8 cellular contexts compared by ENCODE assay signal in the genomic region with DNA sequence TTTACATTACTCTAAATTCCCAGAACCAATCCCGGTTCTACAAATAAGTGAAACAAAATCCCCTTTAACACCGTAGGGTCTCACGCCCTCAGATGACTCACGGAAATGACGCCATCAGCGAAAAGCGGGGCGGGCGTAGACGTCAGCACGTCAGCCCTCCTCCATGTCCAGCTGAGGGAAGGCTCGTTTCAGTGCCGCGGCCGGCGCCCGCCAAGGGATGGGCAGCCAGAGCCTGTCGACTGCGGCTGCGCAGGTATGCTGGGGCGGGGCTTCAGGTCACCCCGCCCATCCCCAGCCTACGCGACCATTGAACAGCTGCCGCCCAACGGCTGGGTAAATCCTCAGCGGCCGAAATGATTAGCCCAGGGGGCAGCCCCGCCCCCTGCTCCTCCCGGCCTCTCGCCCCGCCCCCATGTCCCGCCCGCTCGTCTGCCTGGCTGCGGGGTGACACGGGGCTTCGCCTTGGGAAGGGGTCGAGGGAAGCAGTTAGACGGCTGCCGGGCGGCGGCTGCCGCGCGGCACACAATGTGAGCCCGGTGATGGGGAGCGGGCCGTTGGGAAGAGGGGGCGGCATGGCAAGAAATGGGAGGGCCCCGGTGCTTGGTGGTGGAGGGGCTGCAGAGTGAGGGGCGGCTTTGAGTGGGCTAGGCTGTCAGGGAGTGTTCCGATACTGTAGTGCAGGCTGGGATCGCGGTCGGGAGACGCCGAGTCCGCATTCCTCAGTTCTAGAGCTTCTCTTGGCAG. TPM values are rescaled to one million over a fixed set of nuclear protein-coding genes. Genes with fewer than 3 reads are reported as not detected.
DNase-seq lines count a peak whose midpoint lies in the region; ATAC-seq and TF ChIP-seq lines count a peak whose summit lies in the region.

Gene NBEAL1 (plus strand): TSS at position 420 of the 744 bp plus-strand sequence. CDS start 1,510 bp downstream, outside the sequence.

- no peaks in the 10 kb centered on the region for H3K27me3 Mint-ChIP-seq in T-helper 17 cell

- intact Hi-C loops in left ventricle myocardium superior (cut with micrococcal nuclease) (no loop called here), prostate gland (cut with DNase I) (loop anchor here (10.0 kb wide), 1 partner anchor 100 kb away; the partner anchor contains the start of genes CARF and WDR12)

- ATAC-seq in HG02885 (IDR thresholded peaks at IDR 0.05; ENCODE audit: poor library complexity, unreplicated experiment) = peak; percentile 97
- ATAC-seq in T-helper 17 cell = peak; percentile 92
- ATAC-seq in left ventricle myocardium superior = peak; percentile 98

- H3K4me3 ChIP-seq in prostate gland = peak within 1 kb of the TSS; percentile 90 to 91
- peak within 1 kb of the TSS; percentile 78 for H3K4me3 ChIP-seq in urinary bladder (ENCODE audit: low read depth, low read length)

- H3K9me3 ChIP-seq in T-helper 17 cell (ENCODE audit: control insufficient read depth, low read length, poor library complexity, severe bottlenecking) (no peaks in the 10 kb centered on the region), prostate gland (no peaks in the 10 kb centered on the region)

- TF ChIP-seq CTCF in prostate gland (IDR thresholded peaks at IDR 0.05) = no peak

- peak; percentile 94 for DNase-seq in NCI-H1694 treated with DMSO at 0.1 percent for 48 hours (lab: John Stamatoyannopoulos, UW)
- peak; percentile 95 to 96 (median 95) for DNase-seq in T-helper 17 cell
- peak; percentile 68 to 99 (median 97) for DNase-seq in anterior cingulate cortex (lab: John Stamatoyannopoulos, UW)
- peak; percentile 99 for DNase-seq in left ventricle myocardium superior
- peak; percentile 98 for DNase-seq in prostate gland (ENCODE audit: low spot score)

- H3K27ac ChIP-seq in prostate gland (peak within 1 kb of the TSS; percentile 93 to 94), urinary bladder (ENCODE audit: low read depth) (peak within 1 kb of the TSS; percentile 98)

- H3K36me3 ChIP-seq in prostate gland = no peaks in the 10 kb centered on the region
- no peaks in the 10 kb centered on the region for H3K36me3 ChIP-seq in urinary bladder (ENCODE audit: insufficient read depth)

- peaks cover 28% of the 10 kb centered on the region for H3K4me1 Mint-ChIP-seq in T-helper 17 cell

- WGBS in prostate gland = under 1% methylated on average over 59 of the region's 59 CpGs
- under 1% methylated on average over 59 of the region's 59 CpGs for WGBS in urinary bladder

- H3K27me3 ChIP-seq in prostate gland (replicated peaks; ENCODE audit: insufficient read depth) = no peaks in the 10 kb centered on the region

- peaks cover 4% of the 10 kb centered on the region for H3K36me3 Mint-ChIP-seq in T-helper 17 cell (ENCODE audit: low read depth)

- peak within 1 kb of the TSS; percentile 95 for H3K4me3 Mint-ChIP-seq in T-helper 17 cell

- H3K4me1 ChIP-seq in prostate gland (replicated peaks) (no peaks in the 10 kb centered on the region), urinary bladder (ENCODE audit: insufficient read depth) (no peaks in the 10 kb centered on the region)

- TF ChIP-seq POLR2A in GM15510 (IDR thresholded peaks at IDR 0.05; ENCODE audit: borderline replicate concordance, extremely low read depth, insufficient read length) = peak; percentile 48
- peak; percentile 86 for TF ChIP-seq POLR2A in prostate gland (IDR thresholded peaks at IDR 0.05)

- H3K27ac Mint-ChIP-seq in T-helper 17 cell = peak within 1 kb of the TSS; percentile 97

RNA-seq across cellular contexts. Expression of gene NBEAL1, which starts in this region (rescaled TPM):
- 10 to 100 TPM in 1 of 2 donors, 1 to 10 TPM in 1; 7.7 to 11.5 TPM for total RNA-seq in T-helper 17 cell
- total RNA-seq in left ventricle myocardium superior = 16.4 TPM
- total RNA-seq in prostate gland = 10 to 100 TPM; 21.2 to 47.1 TPM
- total RNA-seq in urinary bladder = 122 TPM
- polyA plus RNA-seq in urinary bladder = 14.2 TPM

Comparison
In these comparisons a context has a peak if more than half of its experiments do, and no peak if none do; other contexts are left out.
1. Peak in every context shown above with its lines: DNase-seq, ATAC-seq, H3K4me3 ChIP-seq and H3K27ac ChIP-seq.